9 cellular contexts compared by ENCODE assay signal in the genomic region with DNA sequence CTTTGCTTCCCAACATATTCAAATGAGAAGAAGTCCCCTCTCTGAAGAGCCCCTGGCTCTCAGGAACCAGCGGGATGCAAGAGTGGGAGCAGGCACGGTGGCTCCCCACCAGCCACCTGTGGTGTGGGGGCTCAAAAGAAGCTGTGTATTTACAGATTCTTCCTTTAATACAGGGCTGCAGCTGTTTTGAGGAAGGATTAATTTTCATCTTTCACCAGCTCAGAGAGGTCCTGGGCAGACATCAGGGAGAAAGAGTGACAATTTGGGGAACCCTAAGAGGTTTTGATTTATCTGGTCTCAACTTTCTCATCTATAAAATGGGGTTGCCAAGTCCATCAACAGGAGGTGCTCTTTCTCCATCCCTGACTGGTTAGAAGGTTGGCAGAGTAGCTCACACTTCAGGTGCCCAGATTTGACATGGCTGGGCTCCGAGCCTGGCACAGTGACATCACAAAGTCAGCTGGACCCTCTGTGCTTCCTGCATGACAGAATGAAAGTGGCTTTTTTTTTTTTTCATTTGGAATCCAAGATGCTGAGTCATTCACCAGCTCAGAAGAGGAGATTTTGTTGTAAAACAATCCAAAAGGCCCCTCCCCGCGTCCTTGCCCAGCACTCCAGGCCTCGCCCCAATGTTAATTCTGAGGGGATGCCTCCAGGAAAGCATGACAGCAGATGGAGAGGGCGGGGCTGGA. TPM values are rescaled to one million over a fixed set of nuclear protein-coding genes. Genes with fewer than 3 reads are reported as not detected.
DNase-seq lines count a peak whose midpoint lies in the region; ATAC-seq, FAIRE-seq and TF ChIP-seq lines count a peak whose summit lies in the region.
"Had no signal": no experiment of that assay in that cellular context is flagged by ENCODE, and none has a peak within 500 bp of the region (broad histone marks: within the 10 kb centered on the region; RNA-seq: fewer than 3 reads in every experiment).

No MANE protein-coding gene starts in this region.

- ATAC-seq in A549: peak; percentile 73 to 85
- peak in 5 of 8 donors; percentile 26 to 74 (median 51) for ATAC-seq in heart right ventricle
- no peak for ATAC-seq in HG02840 (IDR thresholded peaks at IDR 0.05; ENCODE audit: low FRiP score, unreplicated experiment)
- ATAC-seq in naive thymus-derived CD4-positive, alpha-beta T cell: no peak

- H3K4me1 ChIP-seq in A549 (peaks cover 18% of the 10 kb centered on the region), H9 (ENCODE audit: insufficient read depth, low read length) (no peaks in the 10 kb centered on the region), SJSA1 (replicated peaks) (peaks cover 10% of the 10 kb centered on the region), heart right ventricle (peaks cover 0 to 6% (median 0%) of the 10 kb centered on the region in 9 donors)
- H3K4me1 ChIP-seq in naive thymus-derived CD4-positive, alpha-beta T cell (ENCODE audit: control insufficient read depth in 2 of 2, insufficient read depth in 2 of 2, low read length in 2 of 2): no peaks in the 10 kb centered on the region

- no peaks in the 10 kb centered on the region for H3K23me2 ChIP-seq in H9 (ENCODE audit: insufficient read length, low read depth, low read length, poor library complexity, severe bottlenecking)

- H4K8ac ChIP-seq in H9 (replicated peaks; ENCODE audit: insufficient read length, low read depth, low read length): no peak overlapping the region

- no peak overlapping the region for H2BK12ac ChIP-seq in H9 (ENCODE audit: insufficient read length, low read depth, low read length)

- H3K27me3 Mint-ChIP-seq in H9 (ENCODE audit: low read depth): peaks cover 8% of the 10 kb centered on the region
- H3K27me3 Mint-ChIP-seq in naive thymus-derived CD4-positive, alpha-beta T cell: peaks cover 0 to 72% (median 21%) of the 10 kb centered on the region in 5 donors

- H3K4me3 ChIP-seq in A549: no peak overlapping the region
- no peak overlapping the region for H3K4me3 ChIP-seq in SJSA1
- no peak overlapping the region for H3K4me3 ChIP-seq in heart right ventricle
- no peak overlapping the region for H3K4me3 ChIP-seq in naive thymus-derived CD4-positive, alpha-beta T cell (ENCODE audit: low read length)

- no peaks in the 10 kb centered on the region for H3K36me3 Mint-ChIP-seq in H9 (ENCODE audit: insufficient read depth in 1 of 3, low read depth in 3 of 3)
- H3K36me3 Mint-ChIP-seq in naive thymus-derived CD4-positive, alpha-beta T cell: no peaks in the 10 kb centered on the region

- H3K4me2 ChIP-seq in A549 (peak overlapping the region; percentile 18), H9 (ENCODE audit: insufficient read depth, insufficient read length, low read length) (no peak overlapping the region)

- H3K27ac Mint-ChIP-seq in H9: no peak overlapping the region
- H3K27ac Mint-ChIP-seq in naive thymus-derived CD4-positive, alpha-beta T cell: no peak overlapping the region

- DNase-seq in A549 (ENCODE audit: low read depth in 1 of 2, low spot score in 1 of 2) (peak; percentile 72 to 89), H9 (no peak), SJSA1 (ENCODE audit: low read depth in 1 of 2, low spot score in 2 of 2) (peak; percentile 91 to 96), heart right ventricle (no peak), hippocampal formation (lab: John Stamatoyannopoulos, UW) (no peak), 8988T (no peak)
- DNase-seq in naive thymus-derived CD4-positive, alpha-beta T cell: no peak
- DNase-seq: retina had no signal

- no peak overlapping the region for H3K4me3 Mint-ChIP-seq in H9
- H3K4me3 Mint-ChIP-seq in naive thymus-derived CD4-positive, alpha-beta T cell: no peak overlapping the region

- no peak overlapping the region for H2BK20ac ChIP-seq in H9 (ENCODE audit: low read depth, low read length, poor library complexity, severe bottlenecking)

- H3K27ac ChIP-seq in A549 (peak overlapping the region; percentile 50 to 82), H9 (ENCODE audit: insufficient read length, low read depth, low read length) (no peak overlapping the region), SJSA1 (peak overlapping the region; percentile 22), heart right ventricle (no peak overlapping the region)
- H3K27ac ChIP-seq in naive thymus-derived CD4-positive, alpha-beta T cell (ENCODE audit: low read depth, low read length): no peak overlapping the region

- H2BK15ac ChIP-seq in H9 (ENCODE audit: low read depth, low read length): no peak overlapping the region

- no peak overlapping the region for H4K91ac ChIP-seq in H9 (ENCODE audit: insufficient read length, low read depth, low read length)

- H3K9me3 Mint-ChIP-seq in H9: no peaks in the 10 kb centered on the region
- H3K9me3 Mint-ChIP-seq in naive thymus-derived CD4-positive, alpha-beta T cell: no peaks in the 10 kb centered on the region

- H3K18ac ChIP-seq in H9 (ENCODE audit: insufficient read length, low read depth, low read length): no peak overlapping the region

- no peak for TF ChIP-seq EP300 in A549 (IDR thresholded peaks at IDR 0.05)

- H3K79me2 ChIP-seq in H9 (ENCODE audit: insufficient read depth, low read length): no peaks in the 10 kb centered on the region

- H3K9me3 ChIP-seq in A549 (no peaks in the 10 kb centered on the region), H9 (ENCODE audit: control insufficient read depth, low read depth, low read length) (no peaks in the 10 kb centered on the region), SJSA1 (replicated peaks) (no peaks in the 10 kb centered on the region), heart right ventricle (peaks cover 0 to 3% (median 0%) of the 10 kb centered on the region in 11 donors)
- no peaks in the 10 kb centered on the region for H3K9me3 ChIP-seq in naive thymus-derived CD4-positive, alpha-beta T cell (ENCODE audit: control insufficient read depth in 2 of 3, low read length in 3 of 3)

- peak; percentile 63 to 77 for TF ChIP-seq RAD21 in A549 (conservative IDR thresholded peaks at IDR 0.05 in 1 of 2, IDR thresholded peaks at IDR 0.05 in 1 of 2)

- no peak overlapping the region for H2AK5ac ChIP-seq in H9 (ENCODE audit: insufficient read length, low read length)

- no peak overlapping the region for H3K23ac ChIP-seq in H9 (ENCODE audit: insufficient read length, low read depth, low read length)

- no peaks in the 10 kb centered on the region for H3K79me1 ChIP-seq in H9 (ENCODE audit: insufficient read depth, low read depth, low read length, poor library complexity, severe bottlenecking)

- H3K27me3 ChIP-seq in H9 (ENCODE audit: insufficient read depth, low read length) (no peaks in the 10 kb centered on the region), SJSA1 (replicated peaks) (no peaks in the 10 kb centered on the region), heart right ventricle (peaks cover 0 to 59% (median 11%) of the 10 kb centered on the region in 7 donors)
- no peaks in the 10 kb centered on the region for H3K27me3 ChIP-seq in naive thymus-derived CD4-positive, alpha-beta T cell (ENCODE audit: control insufficient read depth in 2 of 2, insufficient read depth in 2 of 2, low read length in 2 of 2)

- peaks cover 4 to 9% of the 10 kb centered on the region in 2 experiments; a peak in 3 of 4 replicates for H3K4me1 Mint-ChIP-seq in H9
- H3K4me1 Mint-ChIP-seq in naive thymus-derived CD4-positive, alpha-beta T cell: no peaks in the 10 kb centered on the region

- H2BK120ac ChIP-seq in H9 (ENCODE audit: low read depth, low read length, poor library complexity, severe bottlenecking): no peak overlapping the region

- H3K4ac ChIP-seq in H9 (ENCODE audit: low read depth, low read length): no peak overlapping the region

- no peak overlapping the region for H2BK5ac ChIP-seq in H9 (ENCODE audit: insufficient read length, low read length)

- no peaks in the 10 kb centered on the region for H4K20me1 ChIP-seq in H9 (ENCODE audit: control insufficient read depth, insufficient read depth, insufficient read length)

- H3K36me3 ChIP-seq in SJSA1 (no peaks in the 10 kb centered on the region), heart right ventricle (no peaks in the 10 kb centered on the region)
- no peaks in the 10 kb centered on the region for H3K36me3 ChIP-seq in naive thymus-derived CD4-positive, alpha-beta T cell (ENCODE audit: control insufficient read depth in 2 of 3, insufficient read depth in 3 of 3, low read length in 3 of 3)

- FAIRE-seq in A549 (lab: Jason Lieb, UNC): no peak

- no peak overlapping the region for H2AFZ ChIP-seq in H9 (ENCODE audit: low read length)

- TF ChIP-seq CTCF in A549 (IDR thresholded peaks at IDR 0.05) (peak; percentile 70), H9 (conservative IDR thresholded peaks at IDR 0.05) (peak; percentile 27; the same call in 1 of the 3 replicates), heart right ventricle (IDR thresholded peaks at IDR 0.05) (no peak)

- no peak for TF ChIP-seq POLR2A in A549 (IDR thresholded peaks at IDR 0.05; ENCODE audit: low read length)

- H3K56ac ChIP-seq in H9 (ENCODE audit: insufficient read length, low read depth, low read length): no peak overlapping the region

- H3K14ac ChIP-seq in H9 (ENCODE audit: insufficient read depth, low read length): no peak overlapping the region

- 43% methylated on average over 7 of the region's 7 CpGs for WGBS in A549 (ENCODE audit: missing lambda C conversion rate)
- no CpG with 5 or more reads among the region's 7 CpGs for WGBS in H9 (ENCODE audit: extremely low coverage, insufficient read length, low lambda C conversion rate)
- 56 to 65% methylated on average over 7 of the region's 7 CpGs for WGBS in heart right ventricle, 2 donors

- CTCF ChIA-PET in A549 (lab: Yijun Ruan, JAX): interaction anchor here (0.6 to 7.5 kb wide), 21 partner anchors 11 to 520 kb away, joined by 3 to 76 read pairs (median 4); no protein-coding TSS in a partner anchor
- CTCF ChIA-PET in naive thymus-derived CD4-positive, alpha-beta T cell (lab: Charles Lee): no interaction called here

- intact Hi-C loops in heart right ventricle (cut with DNase I): no loop called here
- intact Hi-C loops in naive thymus-derived CD4-positive, alpha-beta T cell (cut with micrococcal nuclease): no loop called here

- POLR2A ChIA-PET in A549 (lab: Yijun Ruan, JAX): interaction anchor here (0.6 to 1.3 kb wide), 3 partner anchors 10 to 144 kb away, joined by 3 to 10 read pairs (median 8); no protein-coding TSS in a partner anchor
- POLR2A ChIA-PET in naive thymus-derived CD4-positive, alpha-beta T cell (lab: Charles Lee): no interaction called here

- no peak overlapping the region for H3T11ph ChIP-seq in H9 (ENCODE audit: low read length)

- H3K9ac ChIP-seq in H9 (ENCODE audit: extremely low read depth, insufficient read length, low read length): no peak overlapping the region

- H4K5ac ChIP-seq in H9 (ENCODE audit: insufficient read length, low read depth, low read length): no peak overlapping the region

RNA-seq across cellular contexts. Expression of a gene that starts 15.5 kb away (rescaled TPM):
- polyA plus RNA-seq in A549 (2011; rRNA removed) (0.10 and 0.13 TPM in 2 replicates), A549 (2017; fragmentation: RNase III; extraction: RNeasy Plus Mini Kit Qiagen cat#74134 plus additional on column Dnase treatment) (0.14 to 0.16 TPM (median 0.15 TPM) in 3 replicates), heart right ventricle (1 to 10 TPM; 1.1 to 1.9 TPM)
- 0.40 and 0.49 TPM in 2 replicates for polyA plus RNA-seq in A549 (2012; cell fraction: cytosol; rRNA removed)
- polyA plus RNA-seq in A549 (2012; cell fraction: nucleus; rRNA removed): 0.13 and 0.24 TPM in 2 replicates
- polyA minus RNA-seq in A549 (2011; rRNA and poly(A)+ RNA removed): not detected in 2 replicates
- total RNA-seq in H9 (2021) (0.15 TPM in 1 of 2 replicates, not detected in the other), heart right ventricle (under 1 TPM; 0.17 to 0.58 (median 0.37) TPM)
- 3.6 and 5.6 TPM in 2 replicates for total RNA-seq in SJSA1 (2014; rRNA removed; shearing (Covaris generic))
- total RNA-seq in naive thymus-derived CD4-positive, alpha-beta T cell: not detected
- not detected for polyA plus RNA-seq in naive thymus-derived CD4-positive, alpha-beta T cell

Comparison
In these comparisons a context has a peak if more than half of its experiments do, and no peak if none do; other contexts are left out.
1. ATAC-seq: peak in A549 (2 of 2) and heart right ventricle (5 of 8); none in HG02840 (single experiment) and naive thymus-derived CD4-positive, alpha-beta T cell (single experiment).
2. DNase-seq: peak in A549 (2 of 2) and SJSA1 (2 of 2); none in H9 (single experiment), heart right ventricle (0 of 2), hippocampal formation (0 of 2), 8988T (single experiment) and naive thymus-derived CD4-positive, alpha-beta T cell (0 of 9).
3. H3K27ac ChIP-seq: peak in A549 (2 of 2) and SJSA1 (single experiment); none in H9 (single experiment), heart right ventricle (0 of 10) and naive thymus-derived CD4-positive, alpha-beta T cell (single experiment).
4. CTCF ChIP-seq: peak in A549 (single experiment) and H9 (single experiment); none in heart right ventricle (0 of 9).